11 cellular contexts compared by ENCODE assay signal in the genomic region with DNA sequence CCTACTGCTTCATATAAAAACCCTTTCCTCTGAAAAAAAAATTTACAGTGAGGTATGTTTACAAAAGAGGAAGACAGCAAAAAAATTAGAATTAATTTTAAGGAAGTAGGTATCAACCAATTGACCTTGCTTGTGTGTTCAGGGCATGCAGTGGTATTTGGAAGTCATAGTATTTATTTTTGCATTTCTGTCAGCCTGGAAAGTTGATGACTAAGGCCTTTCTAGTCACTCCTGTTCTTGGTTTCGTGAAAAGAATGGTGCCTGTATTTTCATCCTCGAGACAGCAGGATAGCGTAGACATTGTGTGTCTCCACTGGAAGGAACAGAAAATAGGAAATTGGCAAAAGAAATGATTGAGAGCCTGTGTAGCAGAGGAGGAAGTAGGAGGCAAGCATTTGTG. TPM values are rescaled to one million over a fixed set of nuclear protein-coding genes. Genes with fewer than 3 reads are reported as not detected.
DNase-seq lines count a peak whose midpoint lies in the region; ATAC-seq and TF ChIP-seq lines count a peak whose summit lies in the region.
"Had no signal": no experiment of that assay in that cellular context is flagged by ENCODE, and none has a peak within 500 bp of the region (broad histone marks: within the 10 kb centered on the region; RNA-seq: fewer than 3 reads in every experiment).

No MANE protein-coding gene starts in this region.

- H3K9me3 ChIP-seq in heart right ventricle (no peaks in the 10 kb centered on the region), upper lobe of right lung (no peaks in the 10 kb centered on the region)

- H3K4me3 ChIP-seq in heart right ventricle (peak overlapping the region in 1 of 10 donors; percentile 10), fibroblast of mammary gland (ENCODE audit: control insufficient read depth, low read depth, low read length) (no peak overlapping the region), upper lobe of right lung (no peak overlapping the region)

- DNase-seq in heart right ventricle: no peak
- DNase-seq in cardiac septum (ENCODE audit: low spot score): no peak
- DNase-seq in M059J (ENCODE audit: low read depth): peak; percentile 18
- DNase-seq in fibroblast of mammary gland (ENCODE audit: low read depth): peak; percentile 21
- no peak for DNase-seq in upper lobe of right lung
- no peak for DNase-seq in NCI-H2196 treated with DMSO at 0.1 percent for 48 hours (lab: John Stamatoyannopoulos, UW; ENCODE audit: unreplicated experiment)
- DNase-seq in hippocampal formation (lab: John Stamatoyannopoulos, UW): no peak
- no peak for DNase-seq in NCI-H345 (lab: John Stamatoyannopoulos, UW)
- DNase-seq: ACHN, foreskin fibroblast, NCI-H748 treated with DMSO at 0.1 percent for 48 hours had no signal

- peak overlapping the region; percentile 18 to 89 (median 40) for H3K27ac ChIP-seq in heart right ventricle
- H3K27ac ChIP-seq in upper lobe of right lung: no peak overlapping the region

- no peaks in the 10 kb centered on the region for H3K27me3 ChIP-seq in heart right ventricle
- no peaks in the 10 kb centered on the region for H3K27me3 ChIP-seq in upper lobe of right lung

- ATAC-seq in heart right ventricle (no peak), upper lobe of right lung (peak; percentile 44)

- intact Hi-C loops in heart right ventricle (cut with DNase I) (no loop called here), cardiac septum (cut with DNase I) (no loop called here), upper lobe of right lung (cut with DNase I) (no loop called here)

- H3K4me1 ChIP-seq in heart right ventricle: peaks cover 0 to 35% (median 18%) of the 10 kb centered on the region in 9 donors
- no peaks in the 10 kb centered on the region for H3K4me1 ChIP-seq in upper lobe of right lung

- no peaks in the 10 kb centered on the region for H3K36me3 ChIP-seq in heart right ventricle
- no peaks in the 10 kb centered on the region for H3K36me3 ChIP-seq in upper lobe of right lung

- TF ChIP-seq CTCF in heart right ventricle (IDR thresholded peaks at IDR 0.05) (no peak), fibroblast of mammary gland (conservative IDR thresholded peaks at IDR 0.05; ENCODE audit: control insufficient read depth, insufficient read depth, low read depth, low read length) (no peak), upper lobe of right lung (IDR thresholded peaks at IDR 0.05) (no peak)

- WGBS in heart right ventricle, 2 donors: 55 to 65% methylated on average over 3 of the region's 3 CpGs

RNA-seq across cellular contexts. Expression of gene SLC16A7, which starts 24.5 kb away (rescaled TPM):
- total RNA-seq in heart right ventricle (100 to 1,000 TPM in 9 of 10 donors, 10 to 100 TPM in 1; 96.3 to 246 (median 184) TPM), cardiac septum (90.1 TPM), upper lobe of right lung (26.0 TPM)
- polyA plus RNA-seq in heart right ventricle: 10 to 100 TPM in 1 of 2 donors, 1 to 10 TPM in 1; 6.0 to 23.2 TPM
- 17.8 and 23.5 TPM in 2 replicates for total RNA-seq in M059J (2014; rRNA removed; shearing (Covaris generic))

Comparison
In these comparisons a context has a peak if more than half of its experiments do, and no peak if none do; other contexts are left out.
1. DNase-seq: peak in M059J (single experiment) and fibroblast of mammary gland (single experiment); none in heart right ventricle (0 of 2), cardiac septum (single experiment), upper lobe of right lung (single experiment), NCI-H2196 treated with DMSO at 0.1 percent for 48 hours (single experiment), hippocampal formation (0 of 2) and NCI-H345 (single experiment).